ENCODE assay signal across 17 cellular contexts in the genomic region with DNA sequence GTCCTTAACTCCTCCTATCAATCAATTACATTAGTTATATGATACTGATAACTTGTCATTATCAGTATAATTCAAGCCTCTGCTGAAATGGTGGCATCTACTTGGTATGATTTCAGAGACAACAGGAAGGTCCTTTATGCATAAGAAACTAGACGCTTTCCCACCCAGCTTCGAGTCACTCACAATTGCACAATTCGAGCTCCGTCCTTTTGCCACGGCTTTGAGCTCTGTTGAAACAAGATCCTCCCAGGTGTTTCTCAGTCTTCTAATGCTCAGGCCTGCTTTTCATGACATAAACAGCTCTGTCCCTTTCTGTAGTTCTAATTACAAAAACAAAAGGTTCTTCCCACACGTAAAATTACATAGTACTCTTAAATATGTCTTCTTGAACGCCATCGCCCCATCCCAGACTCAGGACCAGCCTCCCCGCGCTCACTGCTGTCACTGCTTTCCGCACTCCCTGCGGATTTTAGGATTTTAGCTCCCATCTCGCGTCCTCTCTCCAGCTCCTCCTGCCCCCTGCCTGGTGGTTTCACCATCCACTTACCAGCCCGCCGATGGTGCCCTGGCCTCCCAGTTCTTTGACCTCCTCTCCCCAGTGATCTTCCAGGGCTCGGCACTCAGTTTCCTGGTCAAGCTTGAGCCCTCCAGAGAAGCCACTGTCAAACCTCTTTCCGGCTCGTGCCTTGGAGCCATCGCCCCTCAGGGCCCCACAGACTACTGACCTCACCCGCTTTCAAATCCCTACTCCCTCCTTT. TPM values are rescaled to one million over a fixed set of nuclear protein-coding genes. Genes with fewer than 3 reads are reported as not detected.
DNase-seq lines count a peak whose midpoint lies in the region; ATAC-seq and TF ChIP-seq lines count a peak whose summit lies in the region.
"Had no signal": no experiment of that assay in that cellular context is flagged by ENCODE, and none has a peak within 500 bp of the region (broad histone marks: within the 10 kb centered on the region; RNA-seq: fewer than 3 reads in every experiment).

No MANE protein-coding gene starts in this region.

- no peaks in the 10 kb centered on the region for H4K20me1 ChIP-seq in neural progenitor cell (ENCODE audit: low read depth)

- no peaks in the 10 kb centered on the region for H3K36me3 Mint-ChIP-seq in Caco-2 (ENCODE audit: insufficient read depth, unreplicated experiment)
- no peaks in the 10 kb centered on the region for H3K36me3 Mint-ChIP-seq in endodermal cell (ENCODE audit: low read depth)
- H3K36me3 Mint-ChIP-seq in neural progenitor cell: no peaks in the 10 kb centered on the region
- no peaks in the 10 kb centered on the region for H3K36me3 Mint-ChIP-seq in osteocyte (ENCODE audit: unreplicated experiment)

- no peak overlapping the region for H3K4me3 ChIP-seq in Caco-2 (ENCODE audit: low read depth, low read length)
- H3K4me3 ChIP-seq in endodermal cell (ENCODE audit: low read length): no peak overlapping the region
- no peak overlapping the region for H3K4me3 ChIP-seq in neural progenitor cell
- no peak overlapping the region for H3K4me3 ChIP-seq in body of pancreas
- H3K4me3 ChIP-seq: heart left ventricle, pancreas had no signal

- BruUV-seq in Caco-2 (replicated peaks; lab: Mats Ljungman, UMichigan): no TSS peak

- no peaks in the 10 kb centered on the region for H3F3A ChIP-seq in neural progenitor cell (ENCODE audit: low read depth)

- TF ChIP-seq POLR2A in body of pancreas (IDR thresholded peaks at IDR 0.05): no peak

- TF ChIP-seq CTCF in Caco-2 (IDR thresholded peaks at IDR 0.05; ENCODE audit: insufficient read depth in 1 of 2, low read depth in 1 of 2, low read length in 1 of 2, severe bottlenecking in 1 of 2, unreplicated experiment in 1 of 2): no peak
- no peak for TF ChIP-seq CTCF in endodermal cell (conservative IDR thresholded peaks at IDR 0.05)
- TF ChIP-seq CTCF in neural progenitor cell (IDR thresholded peaks at IDR 0.05): no peak
- no peak for TF ChIP-seq CTCF in osteocyte (IDR thresholded peaks at IDR 0.05)
- no peak for TF ChIP-seq CTCF in body of pancreas (IDR thresholded peaks at IDR 0.05)

- H3K27ac ChIP-seq in endodermal cell (ENCODE audit: low read depth, low read length) (no peak overlapping the region), neural progenitor cell (no peak overlapping the region), body of pancreas (no peak overlapping the region)
- H3K27ac ChIP-seq: heart left ventricle, pancreas, WERI-Rb-1 had no signal

- CTCF ChIA-PET in Caco-2 (lab: Charles Lee): no interaction called here

- peak overlapping the region; percentile 9 for H2AFZ ChIP-seq in neural progenitor cell (replicated peaks)

- WGBS in endodermal cell (ENCODE audit: insufficient coverage in 1 of 2, insufficient read length in 1 of 2), 2 experiments: 90 to 92% methylated on average over 17 to 21 of the region's 21 CpGs
- WGBS in body of pancreas, 2 donors: 91 to 95% methylated on average over 21 of the region's 21 CpGs

- ATAC-seq in GM18861 (IDR thresholded peaks at IDR 0.05; ENCODE audit: unreplicated experiment): no peak
- no peak for ATAC-seq in body of pancreas
- ATAC-seq: Panc1 had no signal

- no peak overlapping the region for H3K4me2 ChIP-seq in neural progenitor cell

- H3K4me1 Mint-ChIP-seq in Caco-2 (ENCODE audit: low read depth, unreplicated experiment) (peaks cover 33% of the 10 kb centered on the region), endodermal cell (peaks cover 30% of the 10 kb centered on the region), neural progenitor cell (peaks cover 29% of the 10 kb centered on the region), osteocyte (ENCODE audit: unreplicated experiment) (peaks cover 6% of the 10 kb centered on the region)

- H3K9me3 ChIP-seq in Caco-2 (no peaks in the 10 kb centered on the region), endodermal cell (ENCODE audit: control insufficient read depth, low read length) (no peaks in the 10 kb centered on the region), neural progenitor cell (ENCODE audit: low read depth) (no peaks in the 10 kb centered on the region), body of pancreas (no peaks in the 10 kb centered on the region)
- H3K9me3 ChIP-seq: heart left ventricle, pancreas had no signal

- H3K4me3 Mint-ChIP-seq in Caco-2 (ENCODE audit: unreplicated experiment): no peak overlapping the region
- H3K4me3 Mint-ChIP-seq in endodermal cell: no peak overlapping the region
- no peak overlapping the region for H3K4me3 Mint-ChIP-seq in neural progenitor cell
- no peak overlapping the region for H3K4me3 Mint-ChIP-seq in osteocyte (ENCODE audit: unreplicated experiment)
- H3K4me3 Mint-ChIP-seq: stimulated activated naive CD8-positive, alpha-beta T cell treated with anti-CD3 and anti-CD28 coated beads, Interleukin-15, Interleukin-2, amounts not matched to agents 100 ng/mL and 50 ng/mL, for 24 hours had no signal

- intact Hi-C loops in Caco-2 (cut with micrococcal nuclease; ENCODE audit: unreplicated experiment): no loop called here
- intact Hi-C loops in body of pancreas (cut with DNase I): no loop called here

- H3K27me3 Mint-ChIP-seq in Caco-2 (ENCODE audit: insufficient read depth, unreplicated experiment) (no peaks in the 10 kb centered on the region), endodermal cell (ENCODE audit: insufficient read depth) (no peaks in the 10 kb centered on the region), neural progenitor cell (ENCODE audit: insufficient read depth, low read depth) (peaks cover under 1% of the 10 kb centered on the region), osteocyte (ENCODE audit: unreplicated experiment) (peaks cover 3% of the 10 kb centered on the region)

- POLR2A ChIA-PET in Caco-2 (lab: Charles Lee): no interaction called here

- H3K4me1 ChIP-seq in Caco-2 (peaks cover 13% of the 10 kb centered on the region), endodermal cell (ENCODE audit: control insufficient read depth, insufficient read depth, low read length) (peaks cover 8% of the 10 kb centered on the region), neural progenitor cell (peaks cover 19% of the 10 kb centered on the region), body of pancreas (peaks cover 9% of the 10 kb centered on the region)

- H3K27me3 ChIP-seq in Caco-2 (replicated peaks; ENCODE audit: control insufficient read depth, insufficient read depth, low read length): no peaks in the 10 kb centered on the region
- no peaks in the 10 kb centered on the region for H3K27me3 ChIP-seq in endodermal cell (ENCODE audit: control insufficient read depth, insufficient read depth, low read length, poor library complexity, severe bottlenecking)
- no peaks in the 10 kb centered on the region for H3K27me3 ChIP-seq in neural progenitor cell
- no peaks in the 10 kb centered on the region for H3K27me3 ChIP-seq in body of pancreas
- H3K27me3 ChIP-seq: heart left ventricle, pancreas had no signal

- DNase-seq in Caco-2 (no peak), NOMO-1 (lab: John Stamatoyannopoulos, UW; ENCODE audit: unreplicated experiment in 2 of 2) (peak; percentile 59 to 79), endodermal cell (peak; percentile 46), neural progenitor cell (ENCODE audit: low spot score) (no peak), osteocyte (ENCODE audit: extremely low spot score, unreplicated experiment) (no peak), body of pancreas (no peak)
- no peak for DNase-seq in activated CD8-positive, alpha-beta memory T cell treated with anti-CD3 and anti-CD28 coated beads for 24 hours
- DNase-seq: heart left ventricle; NCI-H187 treated with DMSO at 0.1 percent for 48 hours; NCI-H524 treated with DMSO at 0.1 percent for 48 hours; pancreas; stimulated activated CD4-positive, alpha-beta T cell treated with anti-CD3 and anti-CD28 coated beads, Interleukin-12 subunit alpha, Interleukin-12 subunit beta, amount 100 ng/mL, for 4 hours; WERI-Rb-1 had no signal

- H3K79me2 ChIP-seq in neural progenitor cell (ENCODE audit: low read depth): no peaks in the 10 kb centered on the region

- H3K9ac ChIP-seq in endodermal cell (ENCODE audit: extremely low read depth, low read length, poor library complexity, severe bottlenecking) (no peak overlapping the region), neural progenitor cell (no peak overlapping the region)

- no peaks in the 10 kb centered on the region for H3K36me3 ChIP-seq in Caco-2 (ENCODE audit: control insufficient read depth, insufficient read depth, low read length)
- H3K36me3 ChIP-seq in endodermal cell (ENCODE audit: control insufficient read depth, insufficient read depth, low read length): no peaks in the 10 kb centered on the region
- no peaks in the 10 kb centered on the region for H3K36me3 ChIP-seq in neural progenitor cell
- no peaks in the 10 kb centered on the region for H3K36me3 ChIP-seq in body of pancreas (replicated peaks in 1 of 2; ENCODE audit: insufficient read depth in 1 of 2, low read depth in 2 of 2)
- H3K36me3 ChIP-seq: heart left ventricle, pancreas, WERI-Rb-1 had no signal

- H3K27ac Mint-ChIP-seq in Caco-2 (ENCODE audit: unreplicated experiment): peak overlapping the region; percentile 80
- no peak overlapping the region for H3K27ac Mint-ChIP-seq in endodermal cell
- peak overlapping the region; percentile 47 for H3K27ac Mint-ChIP-seq in neural progenitor cell
- H3K27ac Mint-ChIP-seq in osteocyte (ENCODE audit: unreplicated experiment): no peak overlapping the region
- H3K27ac Mint-ChIP-seq: stimulated activated naive CD8-positive, alpha-beta T cell treated with anti-CD3 and anti-CD28 coated beads, Interleukin-15, Interleukin-2, amounts not matched to agents 100 ng/mL and 50 ng/mL, for 24 hours had no signal

- no peaks in the 10 kb centered on the region for H3K9me3 Mint-ChIP-seq in Caco-2 (ENCODE audit: unreplicated experiment)
- no peaks in the 10 kb centered on the region for H3K9me3 Mint-ChIP-seq in endodermal cell
- no peaks in the 10 kb centered on the region for H3K9me3 Mint-ChIP-seq in neural progenitor cell
- no peaks in the 10 kb centered on the region for H3K9me3 Mint-ChIP-seq in osteocyte (ENCODE audit: unreplicated experiment)
- H3K9me3 Mint-ChIP-seq: stimulated activated naive CD8-positive, alpha-beta T cell treated with anti-CD3 and anti-CD28 coated beads, Interleukin-15, Interleukin-2, amounts not matched to agents 100 ng/mL and 50 ng/mL, for 24 hours had no signal

RNA-seq across cellular contexts. Expression of a gene that starts 23.2 kb away (rescaled TPM):
- total RNA-seq in Caco-2 (2022): 0.19 and 0.25 TPM in 2 replicates
- not detected for total RNA-seq in endodermal cell
- not detected for polyA plus RNA-seq in endodermal cell (2013, experiment 1 of 2)
- not detected for polyA plus RNA-seq in endodermal cell (2013, experiment 2 of 2)
- not detected in 2 replicates for total RNA-seq in neural progenitor cell (ENCODE audit: low replicate concordance)
- total RNA-seq in osteocyte: not detected in 2 replicates
- total RNA-seq in body of pancreas: not detected
- total RNA-seq: kidney epithelial cell had no signal
- polyA plus RNA-seq: pancreas had no signal

RNA-seq across cellular contexts. Expression of a gene that starts 50.1 kb away (rescaled TPM):
- 41.4 and 44.4 TPM in 2 replicates for total RNA-seq in Caco-2 (2022)
- 10 to 100 TPM; 30.4 to 46.8 TPM for total RNA-seq in endodermal cell
- polyA plus RNA-seq in endodermal cell (2013, experiment 1 of 2): 31.8 TPM
- polyA plus RNA-seq in endodermal cell (2013, experiment 2 of 2): 29.9 TPM
- total RNA-seq in neural progenitor cell (ENCODE audit: low replicate concordance): 14.1 and 25.6 TPM in 2 replicates
- 29.4 and 36.2 TPM in 2 replicates for total RNA-seq in osteocyte
- 10 to 100 TPM; 24.9 to 27.0 TPM for total RNA-seq in body of pancreas

Comparison
In these comparisons a context has a peak if more than half of its experiments do, and no peak if none do; other contexts are left out.
1. DNase-seq: peak in NOMO-1 (2 of 2) and endodermal cell (single experiment); none in Caco-2 (0 of 2), neural progenitor cell (single experiment), osteocyte (single experiment), body of pancreas (0 of 4) and activated CD8-positive, alpha-beta memory T cell treated with anti-CD3 and anti-CD28 coated beads for 24 hours (single experiment).
2. H3K27ac Mint-ChIP-seq: peak in Caco-2 (single experiment) and neural progenitor cell (single experiment); none in endodermal cell (single experiment) and osteocyte (single experiment).